ENCODE assay signal across 8 cellular contexts in the genomic region with DNA sequence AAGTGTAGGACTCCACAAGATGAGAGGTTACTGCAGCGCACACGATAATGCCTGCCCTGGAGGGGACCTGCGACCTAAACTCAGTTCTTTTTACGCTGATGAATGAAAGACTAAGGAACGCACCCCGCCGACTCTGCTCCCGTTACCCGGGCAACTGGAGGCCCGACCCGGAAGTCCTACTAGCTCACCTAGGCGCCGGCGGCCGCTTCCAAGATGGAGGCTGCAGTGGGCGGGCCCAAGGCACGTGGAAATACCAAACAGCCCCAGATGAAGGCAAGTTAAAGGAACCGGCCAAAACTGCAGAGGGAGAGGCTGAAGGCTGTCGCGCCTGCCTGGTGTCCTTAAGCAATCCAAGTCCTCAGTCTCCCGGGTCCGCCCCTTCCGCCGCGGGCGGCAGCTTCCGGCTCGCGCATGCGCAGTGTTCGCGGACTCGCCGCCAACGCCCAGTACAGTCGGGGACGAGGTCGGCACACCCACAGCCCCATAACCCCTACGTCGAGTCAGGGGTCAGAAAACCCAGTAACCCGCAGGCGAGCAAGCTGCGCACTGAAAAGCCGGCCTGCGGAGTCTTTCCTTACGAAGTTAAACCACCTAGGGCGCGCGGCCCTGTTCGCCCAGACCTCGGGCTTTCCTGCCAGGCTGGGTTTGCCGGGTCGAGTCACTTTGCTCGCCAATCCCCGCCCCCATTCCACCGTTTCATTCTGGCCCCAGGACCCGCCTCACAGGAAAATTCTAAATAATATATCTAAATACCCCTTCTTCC. TPM values are rescaled to one million over a fixed set of nuclear protein-coding genes. Genes with fewer than 3 reads are reported as not detected.
A peak's percentile ranks its signal among the peaks of the same experiment; 100 is the strongest.
DNase-seq lines count a peak whose midpoint lies in the region; ATAC-seq and TF ChIP-seq lines count a peak whose summit lies in the region.

A gene with protein sequence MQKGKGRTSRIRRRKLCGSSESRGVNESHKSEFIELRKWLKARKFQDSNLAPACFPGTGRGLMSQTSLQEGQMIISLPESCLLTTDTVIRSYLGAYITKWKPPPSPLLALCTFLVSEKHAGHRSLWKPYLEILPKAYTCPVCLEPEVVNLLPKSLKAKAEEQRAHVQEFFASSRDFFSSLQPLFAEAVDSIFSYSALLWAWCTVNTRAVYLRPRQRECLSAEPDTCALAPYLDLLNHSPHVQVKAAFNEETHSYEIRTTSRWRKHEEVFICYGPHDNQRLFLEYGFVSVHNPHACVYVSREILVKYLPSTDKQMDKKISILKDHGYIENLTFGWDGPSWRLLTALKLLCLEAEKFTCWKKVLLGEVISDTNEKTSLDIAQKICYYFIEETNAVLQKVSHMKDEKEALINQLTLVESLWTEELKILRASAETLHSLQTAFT (minus strand): TSS at position 368 of the 763 bp plus-strand sequence. CDS start 1,638 bp downstream, outside the sequence.

- DNase-seq in NCI-H1092 treated with DMSO at 0.1 percent for 48 hours (lab: John Stamatoyannopoulos, UW) (peak; percentile 99), SKM-1 (lab: John Stamatoyannopoulos, UW; ENCODE audit: unreplicated experiment) (peak; percentile 92), glutamatergic neuron (peak; percentile 93), osteocyte (ENCODE audit: extremely low spot score, unreplicated experiment) (peak; percentile 97)
- peak; percentile 93 to 95 for DNase-seq in activated naive CD4-positive, alpha-beta T cell treated with anti-CD3 and anti-CD28 coated beads, Interleukin-2, amount 50 U/mL, for 72 hours (ENCODE audit: low spot score in 2 of 2)

- no peaks in the 10 kb centered on the region for H3K9me3 Mint-ChIP-seq in activated naive CD4-positive, alpha-beta T cell treated with anti-CD3 and anti-CD28 coated beads, Interleukin-2, amount 50 U/mL, for 72 hours
- H3K9me3 Mint-ChIP-seq in glutamatergic neuron (ENCODE audit: unreplicated experiment) = peaks cover 4% of the 10 kb centered on the region
- no peaks in the 10 kb centered on the region for H3K9me3 Mint-ChIP-seq in osteocyte (ENCODE audit: unreplicated experiment)

- H3K4me3 Mint-ChIP-seq in glutamatergic neuron (ENCODE audit: unreplicated experiment) (peak within 1 kb of the TSS; percentile 94), osteocyte (ENCODE audit: unreplicated experiment) (peak within 1 kb of the TSS; percentile 92)

- peak within 1 kb of the TSS; percentile 96 to 99 for H3K27ac Mint-ChIP-seq in activated naive CD4-positive, alpha-beta T cell treated with anti-CD3 and anti-CD28 coated beads, Interleukin-2, amount 50 U/mL, for 72 hours
- peak within 1 kb of the TSS; percentile 85 for H3K27ac Mint-ChIP-seq in glutamatergic neuron (ENCODE audit: unreplicated experiment)
- H3K27ac Mint-ChIP-seq in osteocyte (ENCODE audit: unreplicated experiment) = peak within 1 kb of the TSS; percentile 93

- H3K9me3 ChIP-seq in thymus (ENCODE audit: control insufficient read depth) = no peaks in the 10 kb centered on the region

- no peaks in the 10 kb centered on the region for H3K27me3 ChIP-seq in thymus (ENCODE audit: control insufficient read depth, insufficient read depth)

- no peaks in the 10 kb centered on the region for H3K4me1 ChIP-seq in thymus (ENCODE audit: control insufficient read depth, insufficient read depth, low read length)

- ATAC-seq in HG02610 (IDR thresholded peaks at IDR 0.05; ENCODE audit: unreplicated experiment) = peak; percentile 89
- ATAC-seq in activated naive CD4-positive, alpha-beta T cell treated with anti-CD3 and anti-CD28 coated beads, Interleukin-2, amount 50 U/mL, for 72 hours = peak; percentile 93

- H3K4me3 ChIP-seq in GM08714 (ENCODE audit: low read length) (peak within 1 kb of the TSS; percentile 83), thymus (ENCODE audit: low read length) (peak within 1 kb of the TSS; percentile 94)

- under 1% methylated on average over 57 of the region's 57 CpGs for WGBS in thymus

- H3K36me3 ChIP-seq in thymus (ENCODE audit: control insufficient read depth, insufficient read depth) = peaks cover 16% of the 10 kb centered on the region

- H3K4me1 Mint-ChIP-seq in glutamatergic neuron (ENCODE audit: low read depth, unreplicated experiment) (no peaks in the 10 kb centered on the region), osteocyte (ENCODE audit: unreplicated experiment) (peaks cover 15% of the 10 kb centered on the region)

- H3K27me3 Mint-ChIP-seq in glutamatergic neuron (ENCODE audit: unreplicated experiment) = peaks cover 5% of the 10 kb centered on the region
- no peaks in the 10 kb centered on the region for H3K27me3 Mint-ChIP-seq in osteocyte (ENCODE audit: unreplicated experiment)

- H3K36me3 Mint-ChIP-seq in activated naive CD4-positive, alpha-beta T cell treated with anti-CD3 and anti-CD28 coated beads, Interleukin-2, amount 50 U/mL, for 72 hours = peaks cover 9 to 29% of the 10 kb centered on the region in 2 donors
- H3K36me3 Mint-ChIP-seq in glutamatergic neuron (ENCODE audit: unreplicated experiment) (no peaks in the 10 kb centered on the region), osteocyte (ENCODE audit: unreplicated experiment) (peaks cover 17% of the 10 kb centered on the region)

- TF ChIP-seq CTCF in glutamatergic neuron (IDR thresholded peaks at IDR 0.05; ENCODE audit: partially characterized antibody, unreplicated experiment) = no peak
- no peak for TF ChIP-seq CTCF in osteocyte (IDR thresholded peaks at IDR 0.05)

- peak within 1 kb of the TSS; percentile 98 for H3K27ac ChIP-seq in thymus (ENCODE audit: low read depth)

RNA-seq across cellular contexts. Expression of the gene that starts here (rescaled TPM):
- total RNA-seq in activated naive CD4-positive, alpha-beta T cell treated with anti-CD3 and anti-CD28 coated beads, Interleukin-2, amount 50 U/mL, for 72 hours = 10 to 100 TPM; 16.7 to 21.5 TPM
- total RNA-seq in glutamatergic neuron (ENCODE audit: unreplicated experiment) (21.3 TPM), osteocyte (16.4 and 16.6 TPM in 2 replicates)
- polyA plus RNA-seq in thymus = 11.7 TPM

Comparison
In these comparisons a context has a peak if more than half of its experiments do, and no peak if none do; other contexts are left out.
1. Peak in every context shown above with its lines: DNase-seq, ATAC-seq, H3K4me3 ChIP-seq and H3K27ac ChIP-seq.